Comparison of ENCODE assay signal across 8 cellular contexts in genomic region chr10:69567920-69568319, GRCh38. TPM values are rescaled to one million over a fixed set of nuclear protein-coding genes. Genes with fewer than 3 reads are reported as not detected.
DNase-seq lines count a peak whose midpoint lies in the region; ATAC-seq and TF ChIP-seq lines count a peak whose summit lies in the region.

No MANE protein-coding gene starts in this region.

- no peak for ATAC-seq in HG02981 (IDR thresholded peaks at IDR 0.05; ENCODE audit: unreplicated experiment)

- H3K4me3 ChIP-seq in brain microvascular endothelial cell (ENCODE audit: low read depth, low read length) (no peak overlapping the region), liver (ENCODE audit: low read depth in 1 of 3, low read length in 3 of 3) (no peak overlapping the region)

- WGBS in liver, result 9% methylated on average over 15 of the region's 15 CpGs

- peaks cover 0 to 2% (median 0%) of the 10 kb centered on the region in 4 donors for H3K9me3 ChIP-seq in liver (ENCODE audit: control insufficient read depth in 4 of 4, low read length in 3 of 4)

- DNase-seq in AG08396 (ENCODE audit: low spot score) (peak; percentile 82), brain microvascular endothelial cell (peak; percentile 59), NCI-H1417 (lab: John Stamatoyannopoulos, UW) (no peak), NCI-H446 (lab: John Stamatoyannopoulos, UW) (no peak), C1 segment of cervical spinal cord (lab: John Stamatoyannopoulos, UW) (no peak)

- no peak overlapping the region for H3K27ac ChIP-seq in brain microvascular endothelial cell
- H3K27ac ChIP-seq in liver (ENCODE audit: low read depth in 1 of 2, low read length in 2 of 2), result no peak overlapping the region

- H3K36me3 ChIP-seq in brain microvascular endothelial cell (replicated peaks) (no peaks in the 10 kb centered on the region), liver (ENCODE audit: control insufficient read depth in 4 of 4, insufficient read depth in 3 of 4, low read depth in 1 of 4, low read length in 3 of 4) (no peaks in the 10 kb centered on the region)

- peaks cover 60% of the 10 kb centered on the region for H3K27me3 ChIP-seq in brain microvascular endothelial cell (replicated peaks)
- peaks cover 10 to 17% (median 16%) of the 10 kb centered on the region in 4 donors for H3K27me3 ChIP-seq in liver (ENCODE audit: control insufficient read depth in 4 of 4, insufficient read depth in 4 of 4, low read length in 3 of 4)

- no peak for TF ChIP-seq EP300 in Ishikawa (IDR thresholded peaks at IDR 0.05; ENCODE audit: borderline replicate concordance)

- in situ Hi-C loops in brain microvascular endothelial cell (cut with HindIII; ENCODE audit: low pct_ligation_motif_present, low sequenced_read_pairs), result no loop called here

- peaks cover 0 to 7% (median 2%) of the 10 kb centered on the region in 4 donors for H3K4me1 ChIP-seq in liver (ENCODE audit: control insufficient read depth in 4 of 4, insufficient read depth in 4 of 4, low read length in 3 of 4)

- TF ChIP-seq CTCF in brain microvascular endothelial cell (IDR thresholded peaks at IDR 0.05; ENCODE audit: low read depth, low read length, missing control alignments), result no peak
- no peak for TF ChIP-seq CTCF in liver (IDR thresholded peaks at IDR 0.05; ENCODE audit: low read depth, low read length, missing input control)

- TF ChIP-seq RAD21 in Ishikawa (IDR thresholded peaks at IDR 0.05; ENCODE audit: low read depth) (no peak), liver (IDR thresholded peaks at IDR 0.05) (no peak)

- no peak overlapping the region for H3K9ac ChIP-seq in liver (ENCODE audit: low read depth in 1 of 2, low read length in 2 of 2)

TF ChIP-seq in Ishikawa, 13 proteins besides CTCF, POLR2A, EP300 and RAD21:
- TF ChIP-seq REST (IDR thresholded peaks at IDR 0.05; ENCODE audit: low read depth), result peak; percentile 95
- TF ChIP-seq TCF12 (IDR thresholded peaks at IDR 0.05; ENCODE audit: low read depth), result no peak
TF ChIP-seq in Ishikawa: peak in this region for 1.

TF ChIP-seq in liver, 16 proteins besides CTCF, POLR2A, EP300 and RAD21:
- TF ChIP-seq REST (IDR thresholded peaks at IDR 0.05) (peak; percentile 99), TAF1 (conservative IDR thresholded peaks at IDR 0.05) (no peak)

RNA-seq across cellular contexts. Expression of gene NEUROG3, which starts 5.3 kb away (rescaled TPM):
- total RNA-seq in liver, result not detected
- not detected for polyA plus RNA-seq in liver

Comparison
In these comparisons a context has a peak if more than half of its experiments do, and no peak if none do; other contexts are left out.
1. DNase-seq: peak in AG08396 (single experiment) and brain microvascular endothelial cell (single experiment); none in NCI-H1417 (0 of 3), NCI-H446 (0 of 2) and C1 segment of cervical spinal cord (0 of 14).